ENCODE assay signal across 24 cellular contexts in genomic region chr6:67812693-67813092, GRCh38.
"Had no signal": no experiment of that assay in that cellular context is flagged by ENCODE, and none has a peak within 500 bp of the region (broad histone marks: within the 10 kb centered on the region; RNA-seq: fewer than 3 reads in every experiment).

No MANE protein-coding gene starts in this region.

- H3K4me2 ChIP-seq: smooth muscle cell had no signal

- H3K36me3 ChIP-seq: left ventricle myocardium inferior, ovary, right atrium auricular region, right lobe of liver, tibial nerve, vagina had no signal

- H3K27ac Mint-ChIP-seq: mesothelial cell of epicardium; naive B cell; natural killer cell; nephron progenitor cell; progenitor cell of endocrine pancreas; stimulated activated memory B cell treated with anti-CD40 and anti-IgM and Interleukin-4, amounts not matched to agents 10 μg/mL and 1 μg/mL and 100 μg/mL, for 72 hours; stimulated activated naive CD8-positive, alpha-beta T cell treated with anti-CD3 and anti-CD28 coated beads, Interleukin-15, amount 100 ng/mL, for 72 hours; type B pancreatic cell had no signal

- H3K4me3 Mint-ChIP-seq: mesothelial cell of epicardium; naive B cell; natural killer cell; nephron progenitor cell; stimulated activated memory B cell treated with anti-CD40 and anti-IgM and Interleukin-4, amounts not matched to agents 10 μg/mL and 1 μg/mL and 100 μg/mL, for 72 hours; stimulated activated naive CD8-positive, alpha-beta T cell treated with anti-CD3 and anti-CD28 coated beads, Interleukin-15, amount 100 ng/mL, for 72 hours; type B pancreatic cell had no signal

- H3K9me3 ChIP-seq: ovary, vagina had no signal

- H3K4me1 ChIP-seq: left ventricle myocardium inferior, right atrium auricular region, right lobe of liver, tibial nerve, vagina had no signal

- H3K27me3 Mint-ChIP-seq: naive B cell; progenitor cell of endocrine pancreas; stimulated activated memory B cell treated with anti-CD40 and anti-IgM and Interleukin-4, amounts not matched to agents 10 μg/mL and 1 μg/mL and 100 μg/mL, for 72 hours; stimulated activated naive CD8-positive, alpha-beta T cell treated with anti-CD3 and anti-CD28 coated beads, Interleukin-15, amount 100 ng/mL, for 72 hours; type B pancreatic cell had no signal

- H3K4me3 ChIP-seq: left ventricle myocardium inferior, lung, ovary, right atrium auricular region, right lobe of liver, smooth muscle cell, tibial nerve, vagina had no signal

- ATAC-seq: natural killer cell; right lobe of liver; stimulated activated memory B cell treated with anti-CD40 and anti-IgM and Interleukin-4, amounts not matched to agents 10 μg/mL and 1 μg/mL and 100 μg/mL, for 72 hours; stimulated activated naive CD8-positive, alpha-beta T cell treated with anti-CD3 and anti-CD28 coated beads, Interleukin-15, amount 100 ng/mL, for 72 hours had no signal

- DNase-seq: islet precursor cell; left ventricle myocardium inferior; mesendoderm; naive B cell; natural killer cell; nephron progenitor cell; ovary; right lobe of liver; stimulated activated CD4-positive, alpha-beta T cell treated with anti-CD3 and anti-CD28 coated beads, Interleukin-1b, Interleukin-23, amount 100 ng/mL, for 48 hours; stimulated activated CD4-positive, alpha-beta T cell treated with anti-CD3 and anti-CD28 coated beads, Interleukin-2, amount 100 ng/mL, for 48 hours; stimulated activated CD4-positive, alpha-beta T cell treated with anti-CD3 and anti-CD28 coated beads, Interleukin-4, amount 100 ng/mL, for 4 hours; stimulated activated CD8-positive, alpha-beta memory T cell treated with anti-CD3 and anti-CD28 coated beads, Interleukin-4, amount 100 ng/mL, for 48 hours; stimulated activated naive CD4-positive, alpha-beta T cell treated with Interleukin-2 at 50 U/mL for 16 hours; stimulated activated naive CD8-positive, alpha-beta T cell treated with anti-CD3 and anti-CD28 coated beads, Interleukin-15, amount 100 ng/mL, for 72 hours; substantia nigra had no signal

- H3K36me3 Mint-ChIP-seq: stimulated activated memory B cell treated with anti-CD40 and anti-IgM and Interleukin-4, amounts not matched to agents 10 μg/mL and 1 μg/mL and 100 μg/mL, for 72 hours; type B pancreatic cell had no signal

- H3K27ac ChIP-seq: left ventricle myocardium inferior, ovary, right atrium auricular region, right lobe of liver, tibial nerve, vagina had no signal

- H3K4me1 Mint-ChIP-seq: mesothelial cell of epicardium; naive B cell; natural killer cell; nephron progenitor cell; stimulated activated memory B cell treated with anti-CD40 and anti-IgM and Interleukin-4, amounts not matched to agents 10 μg/mL and 1 μg/mL and 100 μg/mL, for 72 hours; stimulated activated naive CD8-positive, alpha-beta T cell treated with anti-CD3 and anti-CD28 coated beads, Interleukin-15, amount 100 ng/mL, for 72 hours had no signal

- H3K27me3 ChIP-seq: ovary, right atrium auricular region, right lobe of liver, tibial nerve, vagina had no signal
